Comparison of ENCODE assay signal across 2 cellular contexts in the genomic region with DNA sequence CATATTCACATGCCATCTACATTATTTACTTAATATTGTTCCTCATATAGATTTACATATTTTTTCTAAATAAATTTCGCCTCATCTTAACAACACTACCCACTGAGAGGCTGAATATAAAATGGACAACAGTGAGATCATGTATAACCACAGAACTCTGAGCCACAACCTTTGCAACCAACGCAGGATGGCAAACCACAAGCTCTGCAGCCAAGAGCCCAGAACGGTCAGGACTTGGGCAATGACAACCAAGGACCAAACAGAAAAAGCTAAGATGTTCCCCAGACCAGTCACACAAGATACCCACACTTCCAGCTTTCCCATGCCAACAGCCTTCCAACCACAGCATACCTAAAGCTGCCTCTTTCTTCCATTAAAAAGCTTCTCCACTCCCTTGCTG.
TF ChIP-seq lines count a peak whose summit lies in the region.

No MANE protein-coding gene starts in this region.

TF ChIP-seq in liver, 16 proteins besides CTCF, POLR2A, EP300 and RAD21:
- TF ChIP-seq, protein P1, sequence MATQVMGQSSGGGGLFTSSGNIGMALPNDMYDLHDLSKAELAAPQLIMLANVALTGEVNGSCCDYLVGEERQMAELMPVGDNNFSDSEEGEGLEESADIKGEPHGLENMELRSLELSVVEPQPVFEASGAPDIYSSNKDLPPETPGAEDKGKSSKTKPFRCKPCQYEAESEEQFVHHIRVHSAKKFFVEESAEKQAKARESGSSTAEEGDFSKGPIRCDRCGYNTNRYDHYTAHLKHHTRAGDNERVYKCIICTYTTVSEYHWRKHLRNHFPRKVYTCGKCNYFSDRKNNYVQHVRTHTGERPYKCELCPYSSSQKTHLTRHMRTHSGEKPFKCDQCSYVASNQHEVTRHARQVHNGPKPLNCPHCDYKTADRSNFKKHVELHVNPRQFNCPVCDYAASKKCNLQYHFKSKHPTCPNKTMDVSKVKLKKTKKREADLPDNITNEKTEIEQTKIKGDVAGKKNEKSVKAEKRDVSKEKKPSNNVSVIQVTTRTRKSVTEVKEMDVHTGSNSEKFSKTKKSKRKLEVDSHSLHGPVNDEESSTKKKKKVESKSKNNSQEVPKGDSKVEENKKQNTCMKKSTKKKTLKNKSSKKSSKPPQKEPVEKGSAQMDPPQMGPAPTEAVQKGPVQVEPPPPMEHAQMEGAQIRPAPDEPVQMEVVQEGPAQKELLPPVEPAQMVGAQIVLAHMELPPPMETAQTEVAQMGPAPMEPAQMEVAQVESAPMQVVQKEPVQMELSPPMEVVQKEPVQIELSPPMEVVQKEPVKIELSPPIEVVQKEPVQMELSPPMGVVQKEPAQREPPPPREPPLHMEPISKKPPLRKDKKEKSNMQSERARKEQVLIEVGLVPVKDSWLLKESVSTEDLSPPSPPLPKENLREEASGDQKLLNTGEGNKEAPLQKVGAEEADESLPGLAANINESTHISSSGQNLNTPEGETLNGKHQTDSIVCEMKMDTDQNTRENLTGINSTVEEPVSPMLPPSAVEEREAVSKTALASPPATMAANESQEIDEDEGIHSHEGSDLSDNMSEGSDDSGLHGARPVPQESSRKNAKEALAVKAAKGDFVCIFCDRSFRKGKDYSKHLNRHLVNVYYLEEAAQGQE (IDR thresholded peaks at IDR 0.05): no peak
- TF ChIP-seq NR2F2 (IDR thresholded peaks at IDR 0.05): no peak
- TF ChIP-seq, protein P2, sequence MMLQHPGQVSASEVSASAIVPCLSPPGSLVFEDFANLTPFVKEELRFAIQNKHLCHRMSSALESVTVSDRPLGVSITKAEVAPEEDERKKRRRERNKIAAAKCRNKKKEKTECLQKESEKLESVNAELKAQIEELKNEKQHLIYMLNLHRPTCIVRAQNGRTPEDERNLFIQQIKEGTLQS (IDR thresholded peaks at IDR 0.05): no peak

TF ChIP-seq in HepG2, 621 proteins besides CTCF, POLR2A, EP300 and RAD21 (continued from another document):
- TF ChIP-seq, protein P3, sequence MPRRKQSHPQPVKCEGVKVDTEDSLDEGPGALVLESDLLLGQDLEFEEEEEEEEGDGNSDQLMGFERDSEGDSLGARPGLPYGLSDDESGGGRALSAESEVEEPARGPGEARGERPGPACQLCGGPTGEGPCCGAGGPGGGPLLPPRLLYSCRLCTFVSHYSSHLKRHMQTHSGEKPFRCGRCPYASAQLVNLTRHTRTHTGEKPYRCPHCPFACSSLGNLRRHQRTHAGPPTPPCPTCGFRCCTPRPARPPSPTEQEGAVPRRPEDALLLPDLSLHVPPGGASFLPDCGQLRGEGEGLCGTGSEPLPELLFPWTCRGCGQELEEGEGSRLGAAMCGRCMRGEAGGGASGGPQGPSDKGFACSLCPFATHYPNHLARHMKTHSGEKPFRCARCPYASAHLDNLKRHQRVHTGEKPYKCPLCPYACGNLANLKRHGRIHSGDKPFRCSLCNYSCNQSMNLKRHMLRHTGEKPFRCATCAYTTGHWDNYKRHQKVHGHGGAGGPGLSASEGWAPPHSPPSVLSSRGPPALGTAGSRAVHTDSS (CRISPR knock-in tag; conservative IDR thresholded peaks at IDR 0.05): no peak
- TF ChIP-seq, protein P4, sequence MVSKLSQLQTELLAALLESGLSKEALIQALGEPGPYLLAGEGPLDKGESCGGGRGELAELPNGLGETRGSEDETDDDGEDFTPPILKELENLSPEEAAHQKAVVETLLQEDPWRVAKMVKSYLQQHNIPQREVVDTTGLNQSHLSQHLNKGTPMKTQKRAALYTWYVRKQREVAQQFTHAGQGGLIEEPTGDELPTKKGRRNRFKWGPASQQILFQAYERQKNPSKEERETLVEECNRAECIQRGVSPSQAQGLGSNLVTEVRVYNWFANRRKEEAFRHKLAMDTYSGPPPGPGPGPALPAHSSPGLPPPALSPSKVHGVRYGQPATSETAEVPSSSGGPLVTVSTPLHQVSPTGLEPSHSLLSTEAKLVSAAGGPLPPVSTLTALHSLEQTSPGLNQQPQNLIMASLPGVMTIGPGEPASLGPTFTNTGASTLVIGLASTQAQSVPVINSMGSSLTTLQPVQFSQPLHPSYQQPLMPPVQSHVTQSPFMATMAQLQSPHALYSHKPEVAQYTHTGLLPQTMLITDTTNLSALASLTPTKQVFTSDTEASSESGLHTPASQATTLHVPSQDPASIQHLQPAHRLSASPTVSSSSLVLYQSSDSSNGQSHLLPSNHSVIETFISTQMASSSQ (IDR thresholded peaks at IDR 0.05; ENCODE audit: low read depth): no peak
- TF ChIP-seq, protein P4 (CRISPR knock-in tag; IDR thresholded peaks at IDR 0.05; ENCODE audit: borderline replicate concordance): no peak
- TF ChIP-seq ZSCAN30 (CRISPR knock-in tag; IDR thresholded peaks at IDR 0.05) (no peak), ZMYM3 (CRISPR knock-in tag; IDR thresholded peaks at IDR 0.05) (no peak), KDM1A (CRISPR knock-in tag; IDR thresholded peaks at IDR 0.05) (no peak), TARDBP (CRISPR knock-in tag; IDR thresholded peaks at IDR 0.05) (no peak)
- TF ChIP-seq, protein P5, sequence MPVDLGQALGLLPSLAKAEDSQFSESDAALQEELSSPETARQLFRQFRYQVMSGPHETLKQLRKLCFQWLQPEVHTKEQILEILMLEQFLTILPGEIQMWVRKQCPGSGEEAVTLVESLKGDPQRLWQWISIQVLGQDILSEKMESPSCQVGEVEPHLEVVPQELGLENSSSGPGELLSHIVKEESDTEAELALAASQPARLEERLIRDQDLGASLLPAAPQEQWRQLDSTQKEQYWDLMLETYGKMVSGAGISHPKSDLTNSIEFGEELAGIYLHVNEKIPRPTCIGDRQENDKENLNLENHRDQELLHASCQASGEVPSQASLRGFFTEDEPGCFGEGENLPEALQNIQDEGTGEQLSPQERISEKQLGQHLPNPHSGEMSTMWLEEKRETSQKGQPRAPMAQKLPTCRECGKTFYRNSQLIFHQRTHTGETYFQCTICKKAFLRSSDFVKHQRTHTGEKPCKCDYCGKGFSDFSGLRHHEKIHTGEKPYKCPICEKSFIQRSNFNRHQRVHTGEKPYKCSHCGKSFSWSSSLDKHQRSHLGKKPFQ (CRISPR knock-in tag; IDR thresholded peaks at IDR 0.05; ENCODE audit: insufficient replicate concordance): no peak
